In the genomic region with DNA sequence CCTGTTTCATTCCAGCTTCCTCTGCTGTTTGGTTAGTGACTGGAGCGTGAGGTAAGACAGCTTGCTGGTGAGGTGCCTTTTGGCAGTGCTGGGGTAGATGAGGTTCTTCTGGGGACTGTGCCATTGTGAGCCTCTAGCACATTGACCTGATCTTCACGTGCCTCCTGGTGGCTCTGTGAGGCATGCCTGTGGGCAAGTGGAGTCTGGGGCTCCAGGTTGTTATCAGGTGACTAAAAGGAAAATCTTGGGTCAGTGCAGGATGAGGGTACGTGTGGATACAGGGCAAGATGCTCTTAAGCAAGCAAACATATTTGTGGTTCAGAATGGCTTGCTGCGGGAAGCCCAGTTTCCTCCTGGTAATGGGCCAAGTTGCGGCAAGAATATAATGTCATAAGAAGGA, we compare ENCODE assay signal across 12 cellular contexts.
DNase-seq lines count a peak whose midpoint lies in the region; ATAC-seq and TF ChIP-seq lines count a peak whose summit lies in the region.
"Had no signal": no experiment of that assay in that cellular context is flagged by ENCODE, and none has a peak within 500 bp of the region (broad histone marks: within the 10 kb centered on the region; RNA-seq: fewer than 3 reads in every experiment).

No MANE protein-coding gene starts in this region.

- in situ Hi-C loops in astrocyte of the spinal cord (cut with HindIII; ENCODE audit: low sequenced_read_pairs), result no loop called here

- no peaks in the 10 kb centered on the region; the same call in 1 of the 2 replicates for H3K9me3 Mint-ChIP-seq in HFFc6

- CTCF ChIA-PET in GM10248 (lab: Yijun Ruan, JAX), result no interaction called here

- no peak for TF ChIP-seq POLR2A in lower leg skin (IDR thresholded peaks at IDR 0.05)

- peaks cover 3% of the 10 kb centered on the region for H3K27me3 Mint-ChIP-seq in HFFc6 (ENCODE audit: insufficient read depth)

- peaks cover 33% of the 10 kb centered on the region for H3K36me3 Mint-ChIP-seq in HFFc6 (ENCODE audit: low read depth)

- TF ChIP-seq CTCF in GM10248 (IDR thresholded peaks at IDR 0.05; ENCODE audit: control extremely low read depth, extremely low read depth, low read depth, missing control alignments) (peak; percentile 44), astrocyte of the spinal cord (IDR thresholded peaks at IDR 0.05; ENCODE audit: low read depth, low read length) (peak; percentile 38), HFFc6 (IDR thresholded peaks at IDR 0.05) (no peak), lower leg skin (IDR thresholded peaks at IDR 0.05) (no peak)

- H3K27ac Mint-ChIP-seq in HFFc6, result no peak overlapping the region

- intact Hi-C loops in lower leg skin (cut with DNase I; ENCODE audit: low total_unique reads), result no loop called here

- H3K4me3 ChIP-seq in astrocyte of the spinal cord (ENCODE audit: low read depth, low read length), result no peak overlapping the region
- H3K4me3 ChIP-seq in lower leg skin (ENCODE audit: low read depth, poor library complexity, severe bottlenecking), result no peak overlapping the region
- H3K4me3 ChIP-seq: Peyer's patch, stomach had no signal

- H3K4me3 Mint-ChIP-seq in HFFc6, result no peak overlapping the region

- DNase-seq in GM10248 (ENCODE audit: extremely low spot score) (no peak), Kasumi-1 (lab: John Stamatoyannopoulos, UW) (peak; percentile 79), astrocyte of the spinal cord (ENCODE audit: low read depth, low spot score) (peak; percentile 89), non-pigmented ciliary epithelial cell (ENCODE audit: low read depth) (peak; percentile 92), NCI-H1092 treated with DMSO at 0.1 percent for 48 hours (lab: John Stamatoyannopoulos, UW) (no peak), HFFc6 (no peak), lower leg skin (ENCODE audit: low spot score in 2 of 2) (no peak)
- DNase-seq: amniotic stem cell, NCI-H1417, Peyer's patch, stomach had no signal

- 66 to 68% methylated on average over 5 of the region's 5 CpGs for WGBS in lower leg skin, 2 donors

- peaks cover 61% of the 10 kb centered on the region for H3K4me1 Mint-ChIP-seq in HFFc6 (ENCODE audit: low read depth)

- POLR2A ChIA-PET in GM10248 (lab: Yijun Ruan, JAX), result no interaction called here

- ATAC-seq in HG03196 (IDR thresholded peaks at IDR 0.05; ENCODE audit: unreplicated experiment), result no peak

Comparison
In these comparisons a context has a peak if more than half of its experiments do, and no peak if none do; other contexts are left out.
1. DNase-seq: peak in Kasumi-1 (2 of 2), astrocyte of the spinal cord (single experiment) and non-pigmented ciliary epithelial cell (single experiment); none in GM10248 (single experiment), NCI-H1092 treated with DMSO at 0.1 percent for 48 hours (single experiment), HFFc6 (single experiment) and lower leg skin (0 of 2).
2. CTCF ChIP-seq: peak in GM10248 (single experiment) and astrocyte of the spinal cord (single experiment); none in HFFc6 (single experiment) and lower leg skin (0 of 3).